In the genomic region with DNA sequence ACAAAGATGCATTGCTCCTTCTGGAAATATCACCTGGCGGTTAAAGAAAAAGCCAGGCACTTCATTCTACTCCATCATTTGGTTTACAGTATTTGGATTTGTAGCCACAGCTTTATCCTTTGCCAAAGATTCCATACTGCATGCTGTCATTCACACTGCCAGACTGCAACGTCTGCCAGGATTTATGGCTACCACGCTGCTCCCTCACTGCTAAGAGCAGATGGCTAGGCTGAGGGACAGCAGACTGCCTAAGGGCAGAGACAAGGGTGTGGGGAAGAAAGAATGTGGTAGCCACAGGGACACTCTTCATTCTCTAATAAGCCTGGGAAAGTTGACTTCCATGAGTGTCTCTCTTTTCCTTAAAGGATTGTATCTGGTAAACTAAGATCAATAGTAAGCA, we compare ENCODE assay signal across 19 cellular contexts.
A peak's percentile ranks its signal among the peaks of the same experiment; 100 is the strongest.
DNase-seq lines count a peak whose midpoint lies in the region; ATAC-seq and TF ChIP-seq lines count a peak whose summit lies in the region.
"Had no signal": no experiment of that assay in that cellular context is flagged by ENCODE, and none has a peak within 500 bp of the region (broad histone marks: within the 10 kb centered on the region; RNA-seq: fewer than 3 reads in every experiment).

No MANE protein-coding gene starts in this region.

- peak; percentile 62; the same call in 2 of the 3 replicates for ATAC-seq in SK-N-SH treated with all-trans-retinoic acid at 6 μM for 48 hours
- ATAC-seq in HG02973 (IDR thresholded peaks at IDR 0.05; ENCODE audit: unreplicated experiment): no peak
- no peak for ATAC-seq in natural killer cell
- ATAC-seq in body of pancreas: no peak
- ATAC-seq: effector memory CD8-positive, alpha-beta T cell; stimulated activated naive B cell treated with anti-CD40 and anti-IgM and Interleukin-4, amounts not matched to agents 10 μg/mL and 1 μg/mL and 100 μg/mL, for 72 hours; T-helper 17 cell had no signal

- no peak overlapping the region for H4K8ac ChIP-seq in mesenchymal stem cell (ENCODE audit: low read length)

- H3K23ac ChIP-seq in mesenchymal stem cell (ENCODE audit: low read length in 2 of 2): no peak overlapping the region

- H3K27me3 Mint-ChIP-seq in natural killer cell (ENCODE audit: low read depth in 2 of 2): no peaks in the 10 kb centered on the region
- H3K27me3 Mint-ChIP-seq: activated B cell treated with CpG ODN at 0.5 μM for 24 hours; effector memory CD8-positive, alpha-beta T cell; stimulated activated naive B cell treated with anti-CD40 and anti-IgM and Interleukin-4, amounts not matched to agents 10 μg/mL and 1 μg/mL and 100 μg/mL, for 72 hours; T-helper 17 cell had no signal

- H3K79me1 ChIP-seq in mesenchymal stem cell (replicated peaks; ENCODE audit: low read length, poor library complexity, severe bottlenecking): no peaks in the 10 kb centered on the region

- H2BK12ac ChIP-seq in mesenchymal stem cell (ENCODE audit: low read length in 2 of 2): no peak overlapping the region

- peaks cover 10 to 12% of the 10 kb centered on the region in 2 donors for H3K9me3 Mint-ChIP-seq in natural killer cell

- no peak overlapping the region for H4K91ac ChIP-seq in mesenchymal stem cell (ENCODE audit: low read length)

- no peak overlapping the region for H2BK5ac ChIP-seq in mesenchymal stem cell (ENCODE audit: low read depth, low read length, poor library complexity, severe bottlenecking)

- H2AK5ac ChIP-seq in mesenchymal stem cell (ENCODE audit: low read length, severe bottlenecking): no peak overlapping the region

- TF ChIP-seq CTCF in natural killer cell (IDR thresholded peaks at IDR 0.05): no peak
- no peak for TF ChIP-seq CTCF in body of pancreas (IDR thresholded peaks at IDR 0.05)

- in situ Hi-C loops in G401 (cut with HindIII; ENCODE audit: low sequenced_read_pairs): no loop called here

- no peaks in the 10 kb centered on the region for H3K36me3 ChIP-seq in mesenchymal stem cell (ENCODE audit: control insufficient read depth in 1 of 2, insufficient read depth in 2 of 2, low read depth in 1 of 2, low read length in 2 of 2)
- no peaks in the 10 kb centered on the region for H3K36me3 ChIP-seq in body of pancreas (replicated peaks in 1 of 2; ENCODE audit: insufficient read depth in 1 of 2, low read depth in 2 of 2)
- H3K36me3 ChIP-seq: tibial nerve had no signal

- H3K9me3 ChIP-seq in mesenchymal stem cell (ENCODE audit: control insufficient read depth, low read length) (no peaks in the 10 kb centered on the region), body of pancreas (peaks cover 0 to 3% (median 0%) of the 10 kb centered on the region in 3 donors)
- H3K9me3 ChIP-seq: tibial nerve had no signal

- no peak overlapping the region for H3K18ac ChIP-seq in mesenchymal stem cell (ENCODE audit: low read depth in 1 of 2, low read length in 2 of 2)

- H3K27me3 ChIP-seq in mesenchymal stem cell (ENCODE audit: control insufficient read depth in 1 of 2, insufficient read depth in 1 of 2, low read length in 2 of 2): no peaks in the 10 kb centered on the region
- no peaks in the 10 kb centered on the region for H3K27me3 ChIP-seq in body of pancreas
- H3K27me3 ChIP-seq: tibial nerve had no signal

- H3K4me1 Mint-ChIP-seq in natural killer cell: no peaks in the 10 kb centered on the region
- H3K4me1 Mint-ChIP-seq: activated B cell treated with CpG ODN at 0.5 μM for 24 hours; memory B cell; stimulated activated naive B cell treated with anti-CD40 and anti-IgM and Interleukin-4, amounts not matched to agents 10 μg/mL and 1 μg/mL and 100 μg/mL, for 72 hours; T-helper 17 cell had no signal

- no peak for TF ChIP-seq POLR2A in body of pancreas (IDR thresholded peaks at IDR 0.05)

- peaks cover 2% of the 10 kb centered on the region for H3K4me1 ChIP-seq in mesenchymal stem cell (ENCODE audit: control insufficient read depth, insufficient read depth, low read depth, low read length)
- no peaks in the 10 kb centered on the region for H3K4me1 ChIP-seq in body of pancreas

- H3K4me3 ChIP-seq in mesenchymal stem cell (ENCODE audit: insufficient read depth in 1 of 2, low read depth in 1 of 2, low read length in 2 of 2) (no peak overlapping the region), body of pancreas (no peak overlapping the region)
- H3K4me3 ChIP-seq: tibial nerve had no signal

- peak; percentile 94 for DNase-seq in G401 (ENCODE audit: low spot score)
- DNase-seq in NCI-H446 (lab: John Stamatoyannopoulos, UW): peak; percentile 92 to 96
- peak; percentile 9 for DNase-seq in mesenchymal stem cell
- no peak for DNase-seq in natural killer cell
- no peak for DNase-seq in body of pancreas
- no peak for DNase-seq in GF-D8 (lab: John Stamatoyannopoulos, UW)
- DNase-seq: activated B cell treated with CpG ODN at 0.5 μM for 24 hours; effector memory CD8-positive, alpha-beta T cell; Kasumi-1; NCI-H187 treated with DMSO at 0.1 percent for 48 hours; NK-92 treated with Interleukin-12 subunit alpha and Interleukin-12 subunit beta, amount 100 ng/mL, for 24 hours; stimulated activated CD4-positive, alpha-beta T cell treated with anti-CD3 and anti-CD28 coated beads, Interleukin-12 subunit alpha, Interleukin-12 subunit beta, amount 100 ng/mL, for 4 hours; stimulated activated naive B cell treated with anti-CD40 and anti-IgM and Interleukin-4, amounts not matched to agents 10 μg/mL and 1 μg/mL and 100 μg/mL, for 72 hours; T-helper 17 cell had no signal

- H2BK15ac ChIP-seq in mesenchymal stem cell (ENCODE audit: low read depth, poor library complexity, severe bottlenecking): no peak overlapping the region

- H3K4ac ChIP-seq in mesenchymal stem cell (ENCODE audit: low read depth in 1 of 2, low read length in 2 of 2): no peak overlapping the region

- no peak overlapping the region for H3K14ac ChIP-seq in mesenchymal stem cell (ENCODE audit: low read length in 2 of 2)

- no peak overlapping the region for H2AFZ ChIP-seq in mesenchymal stem cell (ENCODE audit: low read depth, low read length)

- no peak overlapping the region for H3K27ac Mint-ChIP-seq in natural killer cell
- H3K27ac Mint-ChIP-seq: activated B cell treated with CpG ODN at 0.5 μM for 24 hours; activated T-helper 1 cell treated with anti-CD3 and anti-CD28 coated beads, Interleukin-12 subunit alpha, Interleukin-12 subunit beta, Interleukin-2, Interleukin-4 antibody, amounts not matched to agents 30 ng/mL and 10 ng/mL and 1 ng/mL, durations not matched to agents 14 hours and 24 hours and 36 hours; effector memory CD8-positive, alpha-beta T cell; memory B cell; stimulated activated naive B cell treated with anti-CD40 and anti-IgM and Interleukin-4, amounts not matched to agents 10 μg/mL and 1 μg/mL and 100 μg/mL, for 72 hours; T-helper 17 cell had no signal

- no peaks in the 10 kb centered on the region for H3K36me3 Mint-ChIP-seq in natural killer cell
- H3K36me3 Mint-ChIP-seq: memory B cell; stimulated activated naive B cell treated with anti-CD40 and anti-IgM and Interleukin-4, amounts not matched to agents 10 μg/mL and 1 μg/mL and 100 μg/mL, for 72 hours had no signal

- intact Hi-C loops in natural killer cell (cut with micrococcal nuclease): no loop called here
- intact Hi-C loops in body of pancreas (cut with DNase I): no loop called here

- no peak overlapping the region for H2BK120ac ChIP-seq in mesenchymal stem cell (ENCODE audit: low read depth, low read length)

- H3K9ac ChIP-seq in mesenchymal stem cell (ENCODE audit: low read length): no peak overlapping the region

- H3K4me2 ChIP-seq in mesenchymal stem cell (ENCODE audit: low read length, poor library complexity, severe bottlenecking): no peak overlapping the region

- no peak overlapping the region for H3K27ac ChIP-seq in mesenchymal stem cell (ENCODE audit: low read length, poor library complexity, severe bottlenecking)
- no peak overlapping the region for H3K27ac ChIP-seq in body of pancreas
- H3K27ac ChIP-seq: tibial nerve had no signal

- H3K4me3 Mint-ChIP-seq in natural killer cell: no peak overlapping the region
- H3K4me3 Mint-ChIP-seq: activated B cell treated with CpG ODN at 0.5 μM for 24 hours; activated T-helper 1 cell treated with anti-CD3 and anti-CD28 coated beads, Interleukin-12 subunit alpha, Interleukin-12 subunit beta, Interleukin-2, Interleukin-4 antibody, amounts not matched to agents 30 ng/mL and 10 ng/mL and 1 ng/mL, durations not matched to agents 14 hours and 24 hours and 36 hours; effector memory CD8-positive, alpha-beta T cell; memory B cell; stimulated activated naive B cell treated with anti-CD40 and anti-IgM and Interleukin-4, amounts not matched to agents 10 μg/mL and 1 μg/mL and 100 μg/mL, for 72 hours; T-helper 17 cell had no signal

- 32% methylated on average over 3 of the region's 3 CpGs for WGBS in mesenchymal stem cell
- 56 to 67% methylated on average over 3 of the region's 3 CpGs for WGBS in body of pancreas, 2 donors

TF ChIP-seq in SK-N-SH treated with all-trans-retinoic acid at 6 μM for 48 hours, 23 proteins besides CTCF, POLR2A, EP300 and RAD21 (continues in another document):
- TF ChIP-seq, protein P1, sequence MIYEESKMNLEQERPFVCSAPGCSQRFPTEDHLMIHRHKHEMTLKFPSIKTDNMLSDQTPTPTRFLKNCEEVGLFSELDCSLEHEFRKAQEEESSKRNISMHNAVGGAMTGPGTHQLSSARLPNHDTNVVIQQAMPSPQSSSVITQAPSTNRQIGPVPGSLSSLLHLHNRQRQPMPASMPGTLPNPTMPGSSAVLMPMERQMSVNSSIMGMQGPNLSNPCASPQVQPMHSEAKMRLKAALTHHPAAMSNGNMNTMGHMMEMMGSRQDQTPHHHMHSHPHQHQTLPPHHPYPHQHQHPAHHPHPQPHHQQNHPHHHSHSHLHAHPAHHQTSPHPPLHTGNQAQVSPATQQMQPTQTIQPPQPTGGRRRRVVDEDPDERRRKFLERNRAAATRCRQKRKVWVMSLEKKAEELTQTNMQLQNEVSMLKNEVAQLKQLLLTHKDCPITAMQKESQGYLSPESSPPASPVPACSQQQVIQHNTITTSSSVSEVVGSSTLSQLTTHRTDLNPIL (CRISPR knock-in tag; IDR thresholded peaks at IDR 0.05; ENCODE audit: low read depth): no peak
- TF ChIP-seq ISL1 (CRISPR knock-in tag; IDR thresholded peaks at IDR 0.05) (peak; percentile 48), ESRRG (CRISPR knock-in tag; IDR thresholded peaks at IDR 0.05) (no peak)
- TF ChIP-seq, protein P2, sequence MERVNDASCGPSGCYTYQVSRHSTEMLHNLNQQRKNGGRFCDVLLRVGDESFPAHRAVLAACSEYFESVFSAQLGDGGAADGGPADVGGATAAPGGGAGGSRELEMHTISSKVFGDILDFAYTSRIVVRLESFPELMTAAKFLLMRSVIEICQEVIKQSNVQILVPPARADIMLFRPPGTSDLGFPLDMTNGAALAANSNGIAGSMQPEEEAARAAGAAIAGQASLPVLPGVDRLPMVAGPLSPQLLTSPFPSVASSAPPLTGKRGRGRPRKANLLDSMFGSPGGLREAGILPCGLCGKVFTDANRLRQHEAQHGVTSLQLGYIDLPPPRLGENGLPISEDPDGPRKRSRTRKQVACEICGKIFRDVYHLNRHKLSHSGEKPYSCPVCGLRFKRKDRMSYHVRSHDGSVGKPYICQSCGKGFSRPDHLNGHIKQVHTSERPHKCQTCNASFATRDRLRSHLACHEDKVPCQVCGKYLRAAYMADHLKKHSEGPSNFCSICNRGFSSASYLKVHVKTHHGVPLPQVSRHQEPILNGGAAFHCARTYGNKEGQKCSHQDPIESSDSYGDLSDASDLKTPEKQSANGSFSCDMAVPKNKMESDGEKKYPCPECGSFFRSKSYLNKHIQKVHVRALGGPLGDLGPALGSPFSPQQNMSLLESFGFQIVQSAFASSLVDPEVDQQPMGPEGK (CRISPR knock-in tag; IDR thresholded peaks at IDR 0.05; ENCODE audit: borderline replicate concordance): no peak

Comparison
In these comparisons a context has a peak if more than half of its experiments do, and no peak if none do; other contexts are left out.
1. DNase-seq: peak in G401 (single experiment), NCI-H446 (2 of 2) and mesenchymal stem cell (single experiment); none in natural killer cell (single experiment), body of pancreas (0 of 4) and GF-D8 (single experiment).